Comparison of ENCODE assay signal across 8 cellular contexts in genomic region chr7:150356265-150356897, GRCh38. TPM values are rescaled to one million over a fixed set of nuclear protein-coding genes. Genes with fewer than 3 reads are reported as not detected.
DNase-seq lines count a peak whose midpoint lies in the region; ATAC-seq, FAIRE-seq and TF ChIP-seq lines count a peak whose summit lies in the region.

No MANE protein-coding gene starts in this region.

- H3K36me3 Mint-ChIP-seq in mesothelial cell of epicardium = no peaks in the 10 kb centered on the region

- ATAC-seq in GM12878 = peak; percentile 53
- no peak for ATAC-seq in activated CD4-positive, CD25-positive, alpha-beta regulatory T cell treated with anti-CD3 and anti-CD28 coated beads, Interleukin-2, amount 50 U/mL, for 24 hours

- no peak overlapping the region for H3K4me3 ChIP-seq in GM12878

- H3K4me1 ChIP-seq in GM12878 (ENCODE audit: control insufficient read depth, insufficient read depth, low read length) = peaks cover 20% of the 10 kb centered on the region

- H3K4me2 ChIP-seq in GM12878 (ENCODE audit: control insufficient read depth, insufficient read depth) = no peak overlapping the region

- peak; percentile 46 for FAIRE-seq in A204.1 (lab: Jason Lieb, UNC)
- FAIRE-seq in GM12878 (lab: Jason Lieb, UNC) = peak; percentile 57

- H3K9me3 ChIP-seq in GM12878 (replicated peaks; ENCODE audit: control insufficient read depth, insufficient read depth, low read length) = no peaks in the 10 kb centered on the region

- H3K79me2 ChIP-seq in GM12878 (ENCODE audit: control insufficient read depth, insufficient read depth, low read length) = no peaks in the 10 kb centered on the region

- peak; percentile 62 to 73 (median 64) for TF ChIP-seq CTCF in GM12878 (IDR thresholded peaks at IDR 0.05 in 2 of 3, conservative IDR thresholded peaks at IDR 0.05 in 1 of 3; ENCODE audit: control insufficient read depth in 2 of 3, extremely low read depth in 1 of 3, insufficient read depth in 1 of 3, low read depth in 3 of 3, low read length in 3 of 3)
- peak; percentile 71 for TF ChIP-seq CTCF in mesothelial cell of epicardium (IDR thresholded peaks at IDR 0.05; ENCODE audit: unreplicated experiment)

- H4K20me1 ChIP-seq in GM12878 (ENCODE audit: control insufficient read depth, insufficient read depth) = no peaks in the 10 kb centered on the region

- intact Hi-C loops in GM12878 (cut with micrococcal nuclease; ENCODE audit: unreplicated experiment) = loop anchor here (1.0 to 5.0 kb wide), 2 partner anchors 34 to 65 kb away; partner anchors contain the start of genes ACTR3C and LRRC61

- H3K4me1 Mint-ChIP-seq in mesothelial cell of epicardium = peaks cover 5% of the 10 kb centered on the region

- BruUV-seq in GM12878 (replicated peaks; lab: Mats Ljungman, UMichigan) = no TSS peak

- TF ChIP-seq RAD21 in GM12878 (IDR thresholded peaks at IDR 0.05; ENCODE audit: insufficient read depth, low read depth, low read length) = peak; percentile 73

- H3K4me3 Mint-ChIP-seq in mesothelial cell of epicardium = no peak overlapping the region

- no peak overlapping the region for H3K27ac Mint-ChIP-seq in mesothelial cell of epicardium

- DNase-seq in DMS53 (lab: John Stamatoyannopoulos, UW) = peak; percentile 78
- peak; percentile 35 for DNase-seq in NCI-H1105 (lab: John Stamatoyannopoulos, UW)
- DNase-seq in GM12878 (ENCODE audit: low read depth, low spot score) = no peak
- DNase-seq in mesothelial cell of epicardium (ENCODE audit: low spot score in 2 of 2, unreplicated experiment in 2 of 2) = no peak
- DNase-seq in occipital lobe (lab: John Stamatoyannopoulos, UW) = no peak
- no peak for DNase-seq in NOMO-1 (lab: John Stamatoyannopoulos, UW; ENCODE audit: unreplicated experiment in 2 of 2)

- POLR2A ChIA-PET in GM12878 (lab: Charles Lee) = interaction anchor here (0.7 to 1.6 kb wide), 5 partner anchors 10 to 62 kb away, joined by 3 to 5 read pairs (median 4); no protein-coding TSS in a partner anchor

- SMC1A ChIA-PET in GM12878 (lab: Charles Lee; ENCODE audit: uncharacterized antibody, unreplicated experiment) = interaction anchor here (0.6 to 6.5 kb wide), 17 partner anchors 9 to 400 kb away, joined by 3 to 48 read pairs (median 6); a partner anchor contains a TSS

- H3K36me3 ChIP-seq in GM12878 (ENCODE audit: control insufficient read depth in 2 of 2, insufficient read depth in 2 of 2, low read length in 1 of 2) = no peaks in the 10 kb centered on the region

- H2AFZ ChIP-seq in GM12878 (ENCODE audit: control insufficient read depth, low read depth, low read length) = peak overlapping the region; percentile 72; the same call in 1 of the 2 replicates

- no peaks in the 10 kb centered on the region for H3K27me3 ChIP-seq in GM12878 (replicated peaks in 1 of 2; ENCODE audit: control insufficient read depth in 2 of 2, insufficient read depth in 2 of 2, low read length in 1 of 2)

- WGBS in GM12878 (ENCODE audit: insufficient coverage, insufficient replicate concordance, low lambda C conversion rate, missing lambda C conversion rate) = 16% methylated on average over 6 of the region's 6 CpGs

- H3K9ac ChIP-seq in GM12878 (ENCODE audit: control insufficient read depth, insufficient read depth, low read length) = no peak overlapping the region

- in situ Hi-C loops in GM12878 (cut with MboI) = no loop called here

- no peak for TF ChIP-seq POLR2A in GM12878 (IDR thresholded peaks at IDR 0.05; ENCODE audit: low read depth, low read length)

- H3K27ac ChIP-seq in GM12878 (ENCODE audit: control insufficient read depth, insufficient read depth) = no peak overlapping the region

- H3K9me3 Mint-ChIP-seq in mesothelial cell of epicardium = no peaks in the 10 kb centered on the region

- RAD21 ChIA-PET in GM12878 (lab: Charles Lee; ENCODE audit: unreplicated experiment) = interaction anchor here (0.9 to 4.7 kb wide), 11 partner anchors 10 to 68 kb away, joined by 3 to 26 read pairs (median 5); partner anchors contain the start of gene REPIN1

- CTCF ChIA-PET in GM12878 (lab: Yijun Ruan, JAX) = interaction anchor here (0.7 to 4.9 kb wide), 23 partner anchors 10 to 1191 kb away, joined by 3 to 72 read pairs (median 10); a partner anchor contains a TSS

- no peak for TF ChIP-seq EP300 in GM12878 (IDR thresholded peaks at IDR 0.05; ENCODE audit: borderline replicate concordance in 1 of 2, control insufficient read depth in 1 of 2, low read depth in 2 of 2, low read length in 2 of 2)

- H3K27me3 Mint-ChIP-seq in mesothelial cell of epicardium (ENCODE audit: low read depth) = no peaks in the 10 kb centered on the region

RNA-seq across cellular contexts. Expression of gene REPIN1, which starts 12.2 kb away (rescaled TPM):
- total RNA-seq in GM12878 (2013; cell fraction: nucleolus; rRNA removed) = 152 and 192 TPM in 2 replicates
- total RNA-seq in GM12878 (2014; rRNA removed) = 111 and 122 TPM in 2 replicates
- total RNA-seq in GM12878 (2014; rRNA removed; fragmentation: Illumina TruSeq; extraction: Trizol) = 32.1 and 38.7 TPM in 2 replicates
- total RNA-seq in GM12878 (2021) = 161 and 172 TPM in 2 replicates
- 43.7 TPM for polyA plus RNA-seq in GM12878 (2011; ENCODE audit: low read depth)
- polyA plus RNA-seq in GM12878 (2011; rRNA removed) = 56.3 and 88.0 TPM in 2 replicates
- 135 and 158 TPM in 2 replicates for polyA plus RNA-seq in GM12878 (2011; cell fraction: cytosol; rRNA removed)
- polyA plus RNA-seq in GM12878 (2011; cell fraction: nucleus; rRNA removed) = 309 and 343 TPM in 2 replicates
- 96.5 and 107 TPM in 2 replicates for polyA plus RNA-seq in GM12878 (2012)
- 22.3 and 47.3 TPM in 2 replicates for polyA plus RNA-seq in GM12878 (2014; fragmentation: Illumina TruSeq; extraction: Trizol)
- polyA plus RNA-seq in GM12878 (2014; fragmentation: Nextera tagmentation; extraction: Ambion mirVana) = 10 to 100 TPM in 1 of 2 experiments, 1 to 10 TPM in 1; 5.1 to 12.6 TPM
- polyA plus RNA-seq in GM12878 (2014; rRNA removed) = 139 and 159 TPM in 2 replicates
- polyA plus RNA-seq in GM12878 (2016; fragmentation: Nextera tagmentation; extraction: Ambion mirVana) = 10 to 100 TPM; 66.4 to 87.4 TPM
- polyA minus RNA-seq in GM12878 (2011; rRNA and poly(A)+ RNA removed) = 40.9 and 86.3 TPM in 2 replicates
- polyA minus RNA-seq in GM12878 (2011; cell fraction: cytosol; rRNA and poly(A)+ RNA removed) = 35.8 and 41.2 TPM in 2 replicates
- polyA minus RNA-seq in GM12878 (2011; cell fraction: nucleus; rRNA and poly(A)+ RNA removed) = 59.8 and 89.9 TPM in 2 replicates
- 147 to 149 TPM (median 148 TPM) in 3 replicates for total RNA-seq in mesothelial cell of epicardium
- 26.8 TPM for total RNA-seq in occipital lobe

RNA-seq across cellular contexts. Expression of gene RARRES2, which starts 15.0 kb away (rescaled TPM):
- not detected in 2 replicates for total RNA-seq in GM12878 (2013; cell fraction: nucleolus; rRNA removed)
- 0.23 and 0.33 TPM in 2 replicates for total RNA-seq in GM12878 (2014; rRNA removed)
- not detected in 2 replicates for total RNA-seq in GM12878 (2014; rRNA removed; fragmentation: Illumina TruSeq; extraction: Trizol)
- total RNA-seq in GM12878 (2021) = 0.96 and 2.2 TPM in 2 replicates
- polyA plus RNA-seq in GM12878 (2011; ENCODE audit: low read depth) = 1.8 TPM
- not detected in 2 replicates for polyA plus RNA-seq in GM12878 (2011; rRNA removed)
- not detected in 2 replicates for polyA plus RNA-seq in GM12878 (2011; cell fraction: cytosol; rRNA removed)
- polyA plus RNA-seq in GM12878 (2011; cell fraction: nucleus; rRNA removed) = not detected in 2 replicates
- polyA plus RNA-seq in GM12878 (2012) = 1.9 and 2.2 TPM in 2 replicates
- polyA plus RNA-seq in GM12878 (2014; fragmentation: Illumina TruSeq; extraction: Trizol) = 0.29 TPM in 1 of 2 replicates, not detected in the other
- polyA plus RNA-seq in GM12878 (2014; fragmentation: Nextera tagmentation; extraction: Ambion mirVana) = under 1 TPM in 1 of 2 experiments, not detected in 1; 0.13 TPM
- 0.18 and 0.41 TPM in 2 replicates for polyA plus RNA-seq in GM12878 (2014; rRNA removed)
- polyA plus RNA-seq in GM12878 (2016; fragmentation: Nextera tagmentation; extraction: Ambion mirVana) = under 1 TPM; 0.40 to 1.00 TPM
- not detected in 2 replicates for polyA minus RNA-seq in GM12878 (2011; rRNA and poly(A)+ RNA removed)
- not detected in 2 replicates for polyA minus RNA-seq in GM12878 (2011; cell fraction: cytosol; rRNA and poly(A)+ RNA removed)
- not detected in 2 replicates for polyA minus RNA-seq in GM12878 (2011; cell fraction: nucleus; rRNA and poly(A)+ RNA removed)
- 24.9 to 26.4 TPM (median 26.2 TPM) in 3 replicates for total RNA-seq in mesothelial cell of epicardium
- 6.2 TPM for total RNA-seq in occipital lobe

RNA-seq across cellular contexts. Expression of gene ZNF775, which starts 22.7 kb away (rescaled TPM):
- total RNA-seq in GM12878 (2013; cell fraction: nucleolus; rRNA removed) = 7.9 and 10.6 TPM in 2 replicates
- total RNA-seq in GM12878 (2014; rRNA removed) (7.2 and 11.0 TPM in 2 replicates), GM12878 (2014; rRNA removed; fragmentation: Illumina TruSeq; extraction: Trizol) (2.3 and 2.8 TPM in 2 replicates), GM12878 (2021) (12.1 and 14.3 TPM in 2 replicates), mesothelial cell of epicardium (13.3 to 14.9 TPM (median 14.8 TPM) in 3 replicates), occipital lobe (10.6 TPM)
- polyA plus RNA-seq in GM12878 (2011; ENCODE audit: low read depth) = 1.1 TPM
- polyA plus RNA-seq in GM12878 (2011; rRNA removed) (1.8 and 3.6 TPM in 2 replicates), GM12878 (2014; fragmentation: Illumina TruSeq; extraction: Trizol) (0.32 and 0.71 TPM in 2 replicates), GM12878 (2014; fragmentation: Nextera tagmentation; extraction: Ambion mirVana) (under 1 TPM; 0.05 to 0.46 TPM), GM12878 (2014; rRNA removed) (9.7 and 11.8 TPM in 2 replicates), GM12878 (2016; fragmentation: Nextera tagmentation; extraction: Ambion mirVana) (1 to 10 TPM in 1 of 2 experiments, under 1 TPM in 1; 0.62 to 1.4 TPM)
- polyA plus RNA-seq in GM12878 (2011; cell fraction: cytosol; rRNA removed) = 3.6 and 8.5 TPM in 2 replicates
- polyA plus RNA-seq in GM12878 (2011; cell fraction: nucleus; rRNA removed) = 9.0 and 11.2 TPM in 2 replicates
- polyA plus RNA-seq in GM12878 (2012) = 5.9 and 7.2 TPM in 2 replicates
- polyA minus RNA-seq in GM12878 (2011; rRNA and poly(A)+ RNA removed) = 1.1 and 3.0 TPM in 2 replicates
- polyA minus RNA-seq in GM12878 (2011; cell fraction: cytosol; rRNA and poly(A)+ RNA removed) = 3.5 and 5.1 TPM in 2 replicates
- 2.3 and 4.7 TPM in 2 replicates for polyA minus RNA-seq in GM12878 (2011; cell fraction: nucleus; rRNA and poly(A)+ RNA removed)

RNA-seq across cellular contexts. Expression of gene ACTR3C, which starts 33.0 kb away (rescaled TPM):
- total RNA-seq in GM12878 (2013; cell fraction: nucleolus; rRNA removed) = 55.8 and 61.6 TPM in 2 replicates
- total RNA-seq in GM12878 (2014; rRNA removed) (8.6 and 8.9 TPM in 2 replicates), GM12878 (2014; rRNA removed; fragmentation: Illumina TruSeq; extraction: Trizol) (6.1 and 6.3 TPM in 2 replicates), GM12878 (2021) (3.5 and 6.5 TPM in 2 replicates), mesothelial cell of epicardium (0.40 to 0.84 TPM (median 0.47 TPM) in 3 replicates), occipital lobe (7.3 TPM)
- 2.2 TPM for polyA plus RNA-seq in GM12878 (2011; ENCODE audit: low read depth)
- polyA plus RNA-seq in GM12878 (2011; rRNA removed) (7.4 and 8.6 TPM in 2 replicates), GM12878 (2014; fragmentation: Illumina TruSeq; extraction: Trizol) (3.3 and 3.4 TPM in 2 replicates), GM12878 (2014; fragmentation: Nextera tagmentation; extraction: Ambion mirVana) (1 to 10 TPM; 2.0 to 2.7 TPM), GM12878 (2014; rRNA removed) (5.3 and 5.6 TPM in 2 replicates), GM12878 (2016; fragmentation: Nextera tagmentation; extraction: Ambion mirVana) (10 to 100 TPM in 1 of 2 experiments, 1 to 10 TPM in 1; 6.6 to 10.2 TPM)
- 3.3 and 4.1 TPM in 2 replicates for polyA plus RNA-seq in GM12878 (2011; cell fraction: cytosol; rRNA removed)
- polyA plus RNA-seq in GM12878 (2011; cell fraction: nucleus; rRNA removed) = 11.1 and 14.7 TPM in 2 replicates
- 1.7 and 2.2 TPM in 2 replicates for polyA plus RNA-seq in GM12878 (2012)
- polyA minus RNA-seq in GM12878 (2011; rRNA and poly(A)+ RNA removed) = 21.7 and 27.0 TPM in 2 replicates
- 8.3 and 8.6 TPM in 2 replicates for polyA minus RNA-seq in GM12878 (2011; cell fraction: cytosol; rRNA and poly(A)+ RNA removed)
- polyA minus RNA-seq in GM12878 (2011; cell fraction: nucleus; rRNA and poly(A)+ RNA removed) = 69.0 and 127 TPM in 2 replicates

RNA-seq across cellular contexts. Expression of gene LRRC61, which starts 33.2 kb away (rescaled TPM):
- 16.2 and 18.9 TPM in 2 replicates for total RNA-seq in GM12878 (2013; cell fraction: nucleolus; rRNA removed)
- total RNA-seq in GM12878 (2014; rRNA removed) (26.9 and 32.6 TPM in 2 replicates), GM12878 (2014; rRNA removed; fragmentation: Illumina TruSeq; extraction: Trizol) (6.9 and 9.2 TPM in 2 replicates), GM12878 (2021) (28.9 and 31.1 TPM in 2 replicates), mesothelial cell of epicardium (3.3 to 4.0 TPM (median 3.4 TPM) in 3 replicates), occipital lobe (11.7 TPM)
- polyA plus RNA-seq in GM12878 (2011; ENCODE audit: low read depth) = 6.5 TPM
- polyA plus RNA-seq in GM12878 (2011; rRNA removed) (9.6 and 16.3 TPM in 2 replicates), GM12878 (2014; fragmentation: Illumina TruSeq; extraction: Trizol) (3.6 and 5.9 TPM in 2 replicates), GM12878 (2014; fragmentation: Nextera tagmentation; extraction: Ambion mirVana) (1 to 10 TPM; 1.4 to 2.5 TPM), GM12878 (2014; rRNA removed) (27.3 and 32.4 TPM in 2 replicates), GM12878 (2016; fragmentation: Nextera tagmentation; extraction: Ambion mirVana) (10 to 100 TPM; 44.9 to 54.2 TPM)
- 34.0 and 39.8 TPM in 2 replicates for polyA plus RNA-seq in GM12878 (2011; cell fraction: cytosol; rRNA removed)
- 16.1 and 23.6 TPM in 2 replicates for polyA plus RNA-seq in GM12878 (2011; cell fraction: nucleus; rRNA removed)
- 14.1 and 17.4 TPM in 2 replicates for polyA plus RNA-seq in GM12878 (2012)
- 19.7 and 23.8 TPM in 2 replicates for polyA minus RNA-seq in GM12878 (2011; rRNA and poly(A)+ RNA removed)
- polyA minus RNA-seq in GM12878 (2011; cell fraction: cytosol; rRNA and poly(A)+ RNA removed) = 18.7 and 22.9 TPM in 2 replicates
- polyA minus RNA-seq in GM12878 (2011; cell fraction: nucleus; rRNA and poly(A)+ RNA removed) = 5.9 and 13.7 TPM in 2 replicates

Comparison
In these comparisons a context has a peak if more than half of its experiments do, and no peak if none do; other contexts are left out.
1. DNase-seq: peak in DMS53 (single experiment) and NCI-H1105 (single experiment); none in GM12878 (single experiment), mesothelial cell of epicardium (0 of 2), occipital lobe (single experiment) and NOMO-1 (0 of 2).